ENCODE assay signal across 1 cellular context in the genomic region with DNA sequence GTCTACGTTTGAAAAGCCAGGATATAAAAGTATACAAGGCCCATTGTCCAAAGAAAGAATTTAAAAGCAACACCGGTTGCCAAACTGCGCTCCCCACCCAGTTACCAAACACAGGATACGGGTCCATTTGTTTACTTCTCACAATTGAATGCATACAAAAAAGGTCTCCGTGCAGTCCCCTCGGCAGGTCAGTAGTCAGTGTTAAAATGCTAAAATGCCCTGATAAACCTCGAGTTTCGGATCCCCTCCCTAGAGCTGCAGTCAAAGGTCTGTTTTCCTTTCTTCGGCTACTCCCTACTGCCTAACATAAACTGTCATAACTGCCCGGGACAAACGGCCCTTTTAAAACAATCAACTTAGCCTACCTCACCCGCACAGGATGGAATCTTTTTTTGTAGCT.
TF ChIP-seq lines count a peak whose summit lies in the region.

No MANE protein-coding gene starts in this region.

TF ChIP-seq in H1, 55 proteins besides CTCF, POLR2A, EP300 and RAD21 (continued from another document):
- TF ChIP-seq KDM1A (IDR thresholded peaks at IDR 0.05; ENCODE audit: borderline replicate concordance, low read length) (no peak), PHF8 (conservative IDR thresholded peaks at IDR 0.05; ENCODE audit: low read depth, low read length) (no peak), ZNF274 (IDR thresholded peaks at IDR 0.05; ENCODE audit: borderline replicate concordance, extremely low read depth, low read length) (no peak), SP1 (IDR thresholded peaks at IDR 0.05; ENCODE audit: low read depth, low read length) (no peak), CTBP2 (IDR thresholded peaks at IDR 0.05; ENCODE audit: borderline replicate concordance, insufficient read depth, insufficient read length, low read length) (no peak), SUZ12 (IDR thresholded peaks at IDR 0.05; ENCODE audit: low read length) (no peak), TCF12 (IDR thresholded peaks at IDR 0.05; ENCODE audit: low read depth, low read length) (no peak), SIN3A (conservative IDR thresholded peaks at IDR 0.05 in 1 of 2, IDR thresholded peaks at IDR 0.05 in 1 of 2; ENCODE audit: low read depth in 1 of 2, low read length in 2 of 2) (no peak), RFX5 (IDR thresholded peaks at IDR 0.05; ENCODE audit: borderline replicate concordance, low read depth, low read length) (no peak)
- TF ChIP-seq, protein P1, sequence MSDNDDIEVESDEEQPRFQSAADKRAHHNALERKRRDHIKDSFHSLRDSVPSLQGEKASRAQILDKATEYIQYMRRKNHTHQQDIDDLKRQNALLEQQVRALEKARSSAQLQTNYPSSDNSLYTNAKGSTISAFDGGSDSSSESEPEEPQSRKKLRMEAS (IDR thresholded peaks at IDR 0.05), result no peak
